Comparison of ENCODE assay signal across 1 cellular context in the genomic region with DNA sequence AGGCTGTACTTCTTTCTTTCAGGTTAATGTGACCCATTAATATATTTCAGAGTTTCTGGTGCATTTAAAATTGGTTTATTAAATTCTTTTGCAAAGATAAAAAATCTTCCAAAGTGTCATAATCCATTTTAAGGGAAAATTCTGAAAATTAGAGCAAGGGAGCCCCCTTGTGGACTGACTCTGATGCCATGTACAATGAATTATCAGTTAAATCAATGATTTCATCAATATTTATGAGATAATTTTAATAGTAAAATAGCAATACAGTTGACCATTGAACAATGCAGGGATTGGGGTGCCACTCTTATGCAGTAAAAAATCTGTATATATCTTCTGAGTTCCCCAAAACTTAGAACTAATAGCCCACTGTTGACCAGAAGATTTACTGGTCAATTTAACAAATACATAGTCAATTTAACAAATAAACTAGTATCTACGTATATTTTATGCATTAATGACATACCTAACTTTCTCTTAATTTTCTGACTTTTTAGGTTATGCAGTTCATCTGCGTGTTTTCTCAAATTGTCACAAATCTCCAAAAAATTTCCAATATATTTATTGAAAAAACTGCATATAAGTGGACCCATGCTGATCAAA.
TF ChIP-seq lines count a peak whose summit lies in the region.

No MANE protein-coding gene starts in this region.

TF ChIP-seq in WTC11, 78 proteins besides CTCF, POLR2A, EP300 and RAD21 (continued from another document):
- TF ChIP-seq ZNF281 (CRISPR knock-in tag; IDR thresholded peaks at IDR 0.05) (no peak), NR2C2 (CRISPR knock-in tag; IDR thresholded peaks at IDR 0.05) (no peak), ZNF396 (CRISPR knock-in tag; IDR thresholded peaks at IDR 0.05; ENCODE audit: borderline replicate concordance) (no peak), NFE2L1 (CRISPR knock-in tag; IDR thresholded peaks at IDR 0.05) (no peak), ZBTB21 (CRISPR knock-in tag; IDR thresholded peaks at IDR 0.05; ENCODE audit: borderline replicate concordance) (no peak), FOXP1 (CRISPR knock-in tag; IDR thresholded peaks at IDR 0.05; ENCODE audit: borderline replicate concordance) (no peak), RORB (CRISPR knock-in tag; IDR thresholded peaks at IDR 0.05) (no peak)
- TF ChIP-seq, protein P1, sequence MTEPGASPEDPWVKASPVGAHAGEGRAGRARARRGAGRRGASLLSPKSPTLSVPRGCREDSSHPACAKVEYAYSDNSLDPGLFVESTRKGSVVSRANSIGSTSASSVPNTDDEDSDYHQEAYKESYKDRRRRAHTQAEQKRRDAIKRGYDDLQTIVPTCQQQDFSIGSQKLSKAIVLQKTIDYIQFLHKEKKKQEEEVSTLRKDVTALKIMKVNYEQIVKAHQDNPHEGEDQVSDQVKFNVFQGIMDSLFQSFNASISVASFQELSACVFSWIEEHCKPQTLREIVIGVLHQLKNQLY (CRISPR knock-in tag; IDR thresholded peaks at IDR 0.05) = no peak
- TF ChIP-seq, protein P2, sequence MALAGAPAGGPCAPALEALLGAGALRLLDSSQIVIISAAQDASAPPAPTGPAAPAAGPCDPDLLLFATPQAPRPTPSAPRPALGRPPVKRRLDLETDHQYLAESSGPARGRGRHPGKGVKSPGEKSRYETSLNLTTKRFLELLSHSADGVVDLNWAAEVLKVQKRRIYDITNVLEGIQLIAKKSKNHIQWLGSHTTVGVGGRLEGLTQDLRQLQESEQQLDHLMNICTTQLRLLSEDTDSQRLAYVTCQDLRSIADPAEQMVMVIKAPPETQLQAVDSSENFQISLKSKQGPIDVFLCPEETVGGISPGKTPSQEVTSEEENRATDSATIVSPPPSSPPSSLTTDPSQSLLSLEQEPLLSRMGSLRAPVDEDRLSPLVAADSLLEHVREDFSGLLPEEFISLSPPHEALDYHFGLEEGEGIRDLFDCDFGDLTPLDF (CRISPR knock-in tag; IDR thresholded peaks at IDR 0.05) = no peak
- TF ChIP-seq, protein P3, sequence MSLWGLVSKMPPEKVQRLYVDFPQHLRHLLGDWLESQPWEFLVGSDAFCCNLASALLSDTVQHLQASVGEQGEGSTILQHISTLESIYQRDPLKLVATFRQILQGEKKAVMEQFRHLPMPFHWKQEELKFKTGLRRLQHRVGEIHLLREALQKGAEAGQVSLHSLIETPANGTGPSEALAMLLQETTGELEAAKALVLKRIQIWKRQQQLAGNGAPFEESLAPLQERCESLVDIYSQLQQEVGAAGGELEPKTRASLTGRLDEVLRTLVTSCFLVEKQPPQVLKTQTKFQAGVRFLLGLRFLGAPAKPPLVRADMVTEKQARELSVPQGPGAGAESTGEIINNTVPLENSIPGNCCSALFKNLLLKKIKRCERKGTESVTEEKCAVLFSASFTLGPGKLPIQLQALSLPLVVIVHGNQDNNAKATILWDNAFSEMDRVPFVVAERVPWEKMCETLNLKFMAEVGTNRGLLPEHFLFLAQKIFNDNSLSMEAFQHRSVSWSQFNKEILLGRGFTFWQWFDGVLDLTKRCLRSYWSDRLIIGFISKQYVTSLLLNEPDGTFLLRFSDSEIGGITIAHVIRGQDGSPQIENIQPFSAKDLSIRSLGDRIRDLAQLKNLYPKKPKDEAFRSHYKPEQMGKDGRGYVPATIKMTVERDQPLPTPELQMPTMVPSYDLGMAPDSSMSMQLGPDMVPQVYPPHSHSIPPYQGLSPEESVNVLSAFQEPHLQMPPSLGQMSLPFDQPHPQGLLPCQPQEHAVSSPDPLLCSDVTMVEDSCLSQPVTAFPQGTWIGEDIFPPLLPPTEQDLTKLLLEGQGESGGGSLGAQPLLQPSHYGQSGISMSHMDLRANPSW (CRISPR knock-in tag; conservative IDR thresholded peaks at IDR 0.05; ENCODE audit: low read depth) = no peak
